ENCODE assay signal across 2 cellular contexts in genomic region chr11:47329431-47329993, GRCh38.
TF ChIP-seq lines count a peak whose summit lies in the region.

No MANE protein-coding gene starts in this region.

TF ChIP-seq in IMR-90, 13 proteins besides CTCF, POLR2A, EP300 and RAD21:
- no peak for TF ChIP-seq CHD1 (IDR thresholded peaks at IDR 0.05; ENCODE audit: low read depth, low read length)
- no peak for TF ChIP-seq NFE2L2 (IDR thresholded peaks at IDR 0.05; ENCODE audit: low read depth, low read length)
- no peak for TF ChIP-seq ELK1 (IDR thresholded peaks at IDR 0.05; ENCODE audit: borderline replicate concordance, low read depth, low read length)
- TF ChIP-seq MXI1 (IDR thresholded peaks at IDR 0.05; ENCODE audit: borderline replicate concordance, low read depth, low read length) = no peak
- TF ChIP-seq FOS (IDR thresholded peaks at IDR 0.05; ENCODE audit: low read depth, low read length) = no peak
- TF ChIP-seq MAZ (IDR thresholded peaks at IDR 0.05; ENCODE audit: borderline replicate concordance, low read depth, low read length) = no peak
- no peak for TF ChIP-seq RCOR1 (IDR thresholded peaks at IDR 0.05; ENCODE audit: insufficient replicate concordance, low read length)
- TF ChIP-seq USF2 (IDR thresholded peaks at IDR 0.05; ENCODE audit: low read depth, low read length) = no peak
- no peak for TF ChIP-seq SMC3 (IDR thresholded peaks at IDR 0.05; ENCODE audit: low read depth, low read length)
- TF ChIP-seq RFX5 (IDR thresholded peaks at IDR 0.05; ENCODE audit: low read depth, low read length) = no peak
- no peak for TF ChIP-seq BHLHE40 (IDR thresholded peaks at IDR 0.05; ENCODE audit: low read depth, low read length)
- TF ChIP-seq CEBPB (IDR thresholded peaks at IDR 0.05; ENCODE audit: low read depth, low read length) = no peak

TF ChIP-seq in H1, 55 proteins besides CTCF, POLR2A, EP300 and RAD21:
- TF ChIP-seq TEAD4 (IDR thresholded peaks at IDR 0.05; ENCODE audit: low read depth, low read length) (no peak), YY1 (IDR thresholded peaks at IDR 0.05; ENCODE audit: low read depth, low read length) (no peak)
